In genomic region chr2:98772531-98772930, GRCh38 we compare ENCODE assay signal across 14 cellular contexts. TPM values are rescaled to one million over a fixed set of nuclear protein-coding genes. Genes with fewer than 3 reads are reported as not detected.
A peak's percentile ranks its signal among the peaks of the same experiment; 100 is the strongest.
DNase-seq lines count a peak whose midpoint lies in the region; ATAC-seq and TF ChIP-seq lines count a peak whose summit lies in the region.
"Had no signal": no experiment of that assay in that cellular context is flagged by ENCODE, and none has a peak within 500 bp of the region (broad histone marks: within the 10 kb centered on the region; RNA-seq: fewer than 3 reads in every experiment).

No MANE protein-coding gene starts in this region.

- intact Hi-C loops in left ventricle myocardium inferior (cut with micrococcal nuclease): no loop called here
- intact Hi-C loops in cardiac septum (cut with DNase I): no loop called here
- intact Hi-C loops in upper lobe of right lung (cut with DNase I): no loop called here

- peak overlapping the region; percentile 39 for H3K4me3 ChIP-seq in left ventricle myocardium inferior
- H3K4me3 ChIP-seq in upper lobe of right lung: no peak overlapping the region
- H3K4me3 ChIP-seq: HAP-1 had no signal

- peaks cover 21% of the 10 kb centered on the region for H3K4me1 ChIP-seq in left ventricle myocardium inferior
- peaks cover 36% of the 10 kb centered on the region for H3K4me1 ChIP-seq in upper lobe of right lung
- H3K4me1 ChIP-seq: BE2C, HAP-1 had no signal

- H3K4me1 Mint-ChIP-seq in activated CD8-positive, alpha-beta T cell treated with anti-CD3 and anti-CD28 coated beads, Interleukin-2, amount 10 ng/mL, durations not matched to agents 7 days and 5 days (ENCODE audit: low read depth): peaks cover 65% of the 10 kb centered on the region
- peaks cover 34% of the 10 kb centered on the region for H3K4me1 Mint-ChIP-seq in glutamatergic neuron (ENCODE audit: low read depth, unreplicated experiment)

- peaks cover 19% of the 10 kb centered on the region for H3K36me3 Mint-ChIP-seq in activated CD8-positive, alpha-beta T cell treated with anti-CD3 and anti-CD28 coated beads, Interleukin-2, amount 10 ng/mL, durations not matched to agents 7 days and 5 days (ENCODE audit: low read depth)
- peaks cover 6% of the 10 kb centered on the region for H3K36me3 Mint-ChIP-seq in glutamatergic neuron (ENCODE audit: unreplicated experiment)

- peaks cover 22% of the 10 kb centered on the region for H3K27me3 ChIP-seq in left ventricle myocardium inferior (ENCODE audit: low read depth)
- no peaks in the 10 kb centered on the region for H3K27me3 ChIP-seq in upper lobe of right lung
- H3K27me3 ChIP-seq: BE2C, brain microvascular endothelial cell had no signal

- H3K27ac Mint-ChIP-seq in activated CD8-positive, alpha-beta T cell treated with anti-CD3 and anti-CD28 coated beads, Interleukin-2, amount 10 ng/mL, durations not matched to agents 7 days and 5 days: peak overlapping the region; percentile 97
- H3K27ac Mint-ChIP-seq in glutamatergic neuron (ENCODE audit: unreplicated experiment): peak overlapping the region; percentile 35

- H3K36me3 ChIP-seq in left ventricle myocardium inferior (no peaks in the 10 kb centered on the region), upper lobe of right lung (no peaks in the 10 kb centered on the region)
- H3K36me3 ChIP-seq: BE2C, brain microvascular endothelial cell, HAP-1 had no signal

- no peak for TF ChIP-seq POLR2A in GM18505 (IDR thresholded peaks at IDR 0.05; ENCODE audit: borderline replicate concordance, extremely low read depth, insufficient read depth, insufficient read length)

- TF ChIP-seq CTCF in left ventricle myocardium inferior (IDR thresholded peaks at IDR 0.05; ENCODE audit: borderline replicate concordance) (no peak), glutamatergic neuron (IDR thresholded peaks at IDR 0.05; ENCODE audit: partially characterized antibody, unreplicated experiment) (no peak), upper lobe of right lung (IDR thresholded peaks at IDR 0.05) (no peak)

- no peaks in the 10 kb centered on the region for H3K27me3 Mint-ChIP-seq in activated CD8-positive, alpha-beta T cell treated with anti-CD3 and anti-CD28 coated beads, Interleukin-2, amount 10 ng/mL, durations not matched to agents 7 days and 5 days (ENCODE audit: low read depth)
- H3K27me3 Mint-ChIP-seq in glutamatergic neuron (ENCODE audit: unreplicated experiment): peaks cover 4% of the 10 kb centered on the region

- no peak for ATAC-seq in activated CD8-positive, alpha-beta T cell treated with anti-CD3 and anti-CD28 coated beads, Interleukin-2, amount 10 ng/mL, durations not matched to agents 7 days and 5 days
- ATAC-seq in upper lobe of right lung: peak; percentile 24
- no peak for ATAC-seq in GM18505 (IDR thresholded peaks at IDR 0.05; ENCODE audit: unreplicated experiment)

- H3K9me3 ChIP-seq in left ventricle myocardium inferior (replicated peaks): no peaks in the 10 kb centered on the region
- H3K9me3 ChIP-seq in upper lobe of right lung: no peaks in the 10 kb centered on the region
- H3K9me3 ChIP-seq: BE2C, HAP-1 had no signal

- H3K27ac ChIP-seq in left ventricle myocardium inferior (replicated peaks): peak overlapping the region; percentile 65
- H3K27ac ChIP-seq in upper lobe of right lung: peak overlapping the region; percentile 71
- H3K27ac ChIP-seq: brain microvascular endothelial cell had no signal

- peak overlapping the region; percentile 94 for H3K4me3 Mint-ChIP-seq in activated CD8-positive, alpha-beta T cell treated with anti-CD3 and anti-CD28 coated beads, Interleukin-2, amount 10 ng/mL, durations not matched to agents 7 days and 5 days
- no peak overlapping the region for H3K4me3 Mint-ChIP-seq in glutamatergic neuron (ENCODE audit: unreplicated experiment)

- no peaks in the 10 kb centered on the region for H3K9me3 Mint-ChIP-seq in activated CD8-positive, alpha-beta T cell treated with anti-CD3 and anti-CD28 coated beads, Interleukin-2, amount 10 ng/mL, durations not matched to agents 7 days and 5 days (ENCODE audit: insufficient read depth)
- H3K9me3 Mint-ChIP-seq in glutamatergic neuron (ENCODE audit: unreplicated experiment): peaks cover 8% of the 10 kb centered on the region

- POLR2A ChIA-PET in activated CD8-positive, alpha-beta T cell treated with anti-CD3 and anti-CD28 coated beads, Interleukin-2, amount 10 ng/mL, durations not matched to agents 7 days and 5 days (lab: Charles Lee): interaction anchor here (1.0 to 6.5 kb wide), 5 partner anchors 34 to 382 kb away, joined by 3 to 128 read pairs (median 15); partner anchors contain the start of genes LIPT1, MGAT4A and TSGA10

- CTCF ChIA-PET in activated CD8-positive, alpha-beta T cell treated with anti-CD3 and anti-CD28 coated beads, Interleukin-2, amount 10 ng/mL, durations not matched to agents 7 days and 5 days (lab: Charles Lee): interaction anchor here (1.2 to 5.7 kb wide), 7 partner anchors 15 to 123 kb away, joined by 3 to 67 read pairs (median 8); partner anchors contain the start of gene MGAT4A

- DNase-seq in left ventricle myocardium inferior (no peak), cardiac septum (ENCODE audit: low spot score) (no peak), glutamatergic neuron (no peak), upper lobe of right lung (no peak), NCI-H2081 (lab: John Stamatoyannopoulos, UW) (no peak), HCEC 1CT (no peak)
- DNase-seq in activated CD8-positive, alpha-beta T cell treated with anti-CD3 and anti-CD28 coated beads, Interleukin-2, amount 10 ng/mL, durations not matched to agents 7 days and 5 days: no peak
- DNase-seq: BE2C, NCI-H510A treated with DMSO at 0.1 percent for 48 hours, SHP77 had no signal

RNA-seq across cellular contexts. Expression of gene MGAT4A, which starts 41.6 kb away (rescaled TPM):
- total RNA-seq in left ventricle myocardium inferior (18.4 TPM), cardiac septum (16.3 TPM), glutamatergic neuron (ENCODE audit: unreplicated experiment) (35.8 TPM), upper lobe of right lung (85.8 TPM)
- total RNA-seq in activated CD8-positive, alpha-beta T cell treated with anti-CD3 and anti-CD28 coated beads, Interleukin-2, amount 10 ng/mL, durations not matched to agents 7 days and 5 days: 10 to 100 TPM; 73.4 to 76.2 TPM
- total RNA-seq: M059J had no signal
